In the genomic region with DNA sequence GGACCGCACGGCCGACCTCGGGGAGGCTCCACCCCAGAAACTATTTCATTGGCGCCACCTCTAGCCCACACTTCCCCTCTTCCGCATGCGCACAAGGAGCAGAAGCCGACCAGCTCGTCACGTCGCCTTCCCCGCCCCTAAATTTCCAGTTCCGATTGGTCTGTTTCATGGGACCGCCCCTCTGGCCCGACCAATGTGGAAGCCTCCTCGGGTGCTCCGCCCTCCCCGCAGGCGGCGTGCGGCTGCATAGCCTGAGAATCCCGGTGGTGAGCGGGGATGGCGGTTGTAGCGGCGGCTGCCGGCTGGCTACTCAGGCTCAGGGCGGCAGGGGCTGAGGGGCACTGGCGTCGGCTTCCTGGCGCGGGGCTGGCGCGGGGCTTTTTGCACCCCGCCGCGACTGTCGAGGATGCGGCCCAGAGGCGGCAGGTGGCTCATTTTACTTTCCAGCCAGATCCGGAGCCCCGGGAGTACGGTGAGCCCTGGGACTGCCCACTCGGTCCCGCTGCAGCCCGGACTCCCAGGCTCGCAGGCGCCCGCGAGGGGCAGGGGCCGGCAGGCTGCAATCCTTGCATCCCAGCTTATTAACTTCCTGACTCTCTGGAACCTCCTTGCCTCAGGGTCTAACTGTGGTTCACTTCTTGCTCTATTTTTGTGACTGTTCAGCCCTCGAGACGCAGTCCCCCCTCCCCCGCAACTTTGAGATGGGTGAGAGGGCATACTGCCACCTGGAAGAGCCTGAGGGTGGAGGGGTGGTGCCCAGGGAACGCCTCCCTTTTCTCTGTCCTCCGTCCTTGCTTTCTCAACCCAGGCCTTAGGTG, we compare ENCODE assay signal across 8 cellular contexts. TPM values are rescaled to one million over a fixed set of nuclear protein-coding genes. Genes with fewer than 3 reads are reported as not detected.
DNase-seq lines count a peak whose midpoint lies in the region; ATAC-seq and TF ChIP-seq lines count a peak whose summit lies in the region.

Gene BCKDHB, plus strand, starts transcription at position 254 of the 818 bp plus-strand sequence. Its CDS starts 23 bp downstream, at position 277.

- ATAC-seq in GM21737 (IDR thresholded peaks at IDR 0.05; ENCODE audit: unreplicated experiment), result peak; percentile 100
- ATAC-seq in esophagus mucosa, result peak; percentile 100

- peak; percentile 81 to 89 for TF ChIP-seq POLR2A in Peyer's patch (IDR thresholded peaks at IDR 0.05)

- H3K9ac ChIP-seq in KMS-11, result peak within 1 kb of the TSS; percentile 53; the same call in 1 of the 2 replicates
- H3K9ac ChIP-seq in muscle layer of colon (ENCODE audit: low read length), result no peak within 1 kb of the TSS

- H3K9me3 ChIP-seq in Peyer's patch, result no peaks in the 10 kb centered on the region
- no peaks in the 10 kb centered on the region for H3K9me3 ChIP-seq in muscle layer of colon (ENCODE audit: low read length)

- H3K36me3 ChIP-seq in KMS-11 (ENCODE audit: insufficient read depth) (no peaks in the 10 kb centered on the region), Peyer's patch (no peaks in the 10 kb centered on the region), muscle layer of colon (ENCODE audit: insufficient read depth, low read length) (no peaks in the 10 kb centered on the region)

- peaks cover 13% of the 10 kb centered on the region for H3K4me1 ChIP-seq in KMS-11 (ENCODE audit: low read depth, poor library complexity, severe bottlenecking)
- H3K4me1 ChIP-seq in Peyer's patch, result no peaks in the 10 kb centered on the region
- no peaks in the 10 kb centered on the region for H3K4me1 ChIP-seq in muscle layer of colon (ENCODE audit: insufficient read depth, low read length)

- H3K27ac ChIP-seq in KMS-11 (peak within 1 kb of the TSS; percentile 58; the same call in 1 of the 2 replicates), Peyer's patch (peak within 1 kb of the TSS; percentile 78 to 88 (median 78)), muscle layer of colon (ENCODE audit: low read depth, low read length) (peak within 1 kb of the TSS; percentile 76)

- peak within 1 kb of the TSS; percentile 81 for H2AFZ ChIP-seq in KMS-11 (ENCODE audit: low read depth)

- TF ChIP-seq CTCF in KMS-11 (conservative IDR thresholded peaks at IDR 0.05; ENCODE audit: low read depth, low read length) (no peak), Peyer's patch (IDR thresholded peaks at IDR 0.05) (peak in 1 of 6 experiments; percentile 23)

- DNase-seq in DMS53 treated with DMSO at 0.1 percent for 48 hours (lab: John Stamatoyannopoulos, UW; ENCODE audit: unreplicated experiment) (peak; percentile 86), Peyer's patch (peak; percentile 95 to 99 (median 98))
- peak; percentile 98 for DNase-seq in activated T-cell treated with anti-CD3 and anti-CD28 coated beads, Interleukin-2, amount 50 U/mL, for 48 hours
- peak; percentile 92 for DNase-seq in stimulated activated CD8-positive, alpha-beta memory T cell treated with anti-CD3 and anti-CD28 coated beads, Interleukin-7, amount 100 ng/mL, for 24 hours (ENCODE audit: low read depth)

- H4K20me1 ChIP-seq in KMS-11 (ENCODE audit: insufficient read depth), result no peaks in the 10 kb centered on the region

- peak within 1 kb of the TSS; percentile 95 for H3K4me2 ChIP-seq in KMS-11

- H3K4me3 ChIP-seq in KMS-11 (IDR thresholded peaks at IDR 0.05; ENCODE audit: insufficient read depth, low read depth, low read length) (no peak within 1 kb of the TSS), Peyer's patch (peak within 1 kb of the TSS; percentile 65 to 87 (median 74)), muscle layer of colon (ENCODE audit: low read depth in 1 of 2, low read length in 2 of 2) (peak within 1 kb of the TSS; percentile 61 to 86)

- no peaks in the 10 kb centered on the region for H3K27me3 ChIP-seq in KMS-11 (ENCODE audit: insufficient read depth, low read depth)
- no peaks in the 10 kb centered on the region for H3K27me3 ChIP-seq in Peyer's patch
- no peaks in the 10 kb centered on the region for H3K27me3 ChIP-seq in muscle layer of colon (ENCODE audit: control insufficient read depth in 1 of 2, insufficient read depth in 2 of 2, low read length in 2 of 2)

- no peaks in the 10 kb centered on the region for H3K79me2 ChIP-seq in KMS-11 (ENCODE audit: insufficient read depth, low read depth)

RNA-seq across cellular contexts. Expression of gene BCKDHB, which starts in this region (rescaled TPM):
- total RNA-seq in Peyer's patch (10 to 100 TPM; 13.3 to 31.8 (median 20.1) TPM), esophagus mucosa (12.9 TPM)
